10 cellular contexts compared by ENCODE assay signal in genomic region chr5:54676466-54676865, GRCh38.
"Had no signal": no experiment of that assay in that cellular context is flagged by ENCODE, and none has a peak within 500 bp of the region (broad histone marks: within the 10 kb centered on the region; RNA-seq: fewer than 3 reads in every experiment).

No MANE protein-coding gene starts in this region.

- H3K4me3 ChIP-seq: lower lobe of right lung, right atrium auricular region had no signal

- H3K27me3 ChIP-seq: right atrium auricular region had no signal

- H3K4me1 ChIP-seq: right atrium auricular region had no signal

- H3K36me3 ChIP-seq: lower lobe of right lung, right atrium auricular region had no signal

- DNase-seq: activated CD4-positive, CD25-positive, alpha-beta regulatory T cell treated with anti-CD3 and anti-CD28 coated beads, Interleukin-2, amount 50 U/mL, for 72 hours; activated CD8-positive, alpha-beta memory T cell treated with anti-CD3 and anti-CD28 coated beads for 24 hours; activated CD8-positive, alpha-beta memory T cell treated with anti-CD3 and anti-CD28 coated beads, Interleukin-2, amount 50 U/mL, for 48 hours; activated effector memory CD4-positive, alpha-beta T cell treated with anti-CD3 and anti-CD28 coated beads, Interleukin-2, amount 50 U/mL, for 16 hours; activated naive CD4-positive, alpha-beta T cell treated with anti-CD3 and anti-CD28 coated beads, Interleukin-2, amount 50 U/mL, for 16 hours; activated T-cell treated with anti-CD3 and anti-CD28 coated beads, Interleukin-2, amount 50 U/mL, for 48 hours; kidney glomerular epithelial cell; lower lobe of right lung had no signal

- H3K9me3 ChIP-seq: lower lobe of right lung had no signal

- H3K27ac ChIP-seq: lower lobe of right lung, right atrium auricular region, VCaP had no signal
